8 cellular contexts compared by ENCODE assay signal in genomic region chr2:165239230-165239629, GRCh38. TPM values are rescaled to one million over a fixed set of nuclear protein-coding genes. Genes with fewer than 3 reads are reported as not detected.
DNase-seq lines count a peak whose midpoint lies in the region; ATAC-seq and TF ChIP-seq lines count a peak whose summit lies in the region.

SCN2A (plus strand) TSS chr2:165239414; CDS start chr2:165295824, 56,410 bp downstream.

- H3K79me2 ChIP-seq in mammary epithelial cell (ENCODE audit: insufficient read depth, low read length): no peaks in the 10 kb centered on the region

- CTCF ChIA-PET in mammary epithelial cell (lab: Charles Lee; ENCODE audit: low non-redundant PET): interaction anchor here (0.6 kb wide), 1 partner anchor 635 kb away, joined by 3 read pairs; no protein-coding TSS in a partner anchor
- CTCF ChIA-PET in activated CD8-positive, alpha-beta memory T cell treated with anti-CD3 and anti-CD28 coated beads, Interleukin-2, amount 10 ng/mL, durations not matched to agents 7 days and 5 days (lab: Charles Lee): interaction anchor here (1.6 kb wide), 1 partner anchor 56 kb away, joined by 4 read pairs; no protein-coding TSS in a partner anchor

- H3K4me3 ChIP-seq in mammary epithelial cell (replicated peaks in 1 of 3; ENCODE audit: insufficient read depth in 1 of 3, low read depth in 2 of 3, low read length in 3 of 3): no peak within 1 kb of the TSS

- H3K27ac Mint-ChIP-seq in activated CD8-positive, alpha-beta memory T cell treated with anti-CD3 and anti-CD28 coated beads, Interleukin-2, amount 10 ng/mL, durations not matched to agents 7 days and 5 days: no peak within 1 kb of the TSS

- no peaks in the 10 kb centered on the region for H3K27me3 ChIP-seq in mammary epithelial cell (ENCODE audit: insufficient read depth, low read length)

- H3K27me3 Mint-ChIP-seq in activated CD8-positive, alpha-beta memory T cell treated with anti-CD3 and anti-CD28 coated beads, Interleukin-2, amount 10 ng/mL, durations not matched to agents 7 days and 5 days: no peaks in the 10 kb centered on the region

- H3K4me1 ChIP-seq in mammary epithelial cell (ENCODE audit: insufficient read depth, low read length): no peaks in the 10 kb centered on the region

- no TSS peak for BruUV-seq in mammary epithelial cell (replicated peaks; lab: Mats Ljungman, UMichigan)

- TF ChIP-seq CTCF in mammary epithelial cell (conservative IDR thresholded peaks at IDR 0.05 in 1 of 2, IDR thresholded peaks at IDR 0.05 in 1 of 2; ENCODE audit: extremely low read depth in 1 of 2, insufficient read depth in 1 of 2, low read depth in 1 of 2, low read length in 2 of 2): peak; percentile 74 to 75

- no peak within 1 kb of the TSS for H3K4me3 Mint-ChIP-seq in activated CD8-positive, alpha-beta memory T cell treated with anti-CD3 and anti-CD28 coated beads, Interleukin-2, amount 10 ng/mL, durations not matched to agents 7 days and 5 days

- intact Hi-C loops in mammary epithelial cell (cut with micrococcal nuclease): loop anchor here (1.0 kb wide), 3 partner anchors 54 to 247 kb away; no protein-coding TSS in a partner anchor

- no peak within 1 kb of the TSS for H3K9ac ChIP-seq in mammary epithelial cell (ENCODE audit: insufficient read depth, low read length)

- H3K4me2 ChIP-seq in mammary epithelial cell (ENCODE audit: insufficient read depth, low read depth, low read length): no peak within 1 kb of the TSS

- dilution Hi-C loops in mammary epithelial cell (cut with HindIII; ENCODE audit: low sequenced_read_pairs): no loop called here

- no peaks in the 10 kb centered on the region for H3K9me3 ChIP-seq in mammary epithelial cell (replicated peaks; ENCODE audit: insufficient read depth, low read length)

- H3K36me3 Mint-ChIP-seq in activated CD8-positive, alpha-beta memory T cell treated with anti-CD3 and anti-CD28 coated beads, Interleukin-2, amount 10 ng/mL, durations not matched to agents 7 days and 5 days: no peaks in the 10 kb centered on the region

- no peaks in the 10 kb centered on the region for H3K9me3 Mint-ChIP-seq in activated CD8-positive, alpha-beta memory T cell treated with anti-CD3 and anti-CD28 coated beads, Interleukin-2, amount 10 ng/mL, durations not matched to agents 7 days and 5 days (ENCODE audit: low read depth)

- ATAC-seq in HG02884 (IDR thresholded peaks at IDR 0.05; ENCODE audit: unreplicated experiment): peak; percentile 68
- ATAC-seq in activated CD8-positive, alpha-beta memory T cell treated with anti-CD3 and anti-CD28 coated beads, Interleukin-2, amount 10 ng/mL, durations not matched to agents 7 days and 5 days: no peak

- no peak within 1 kb of the TSS for H3K27ac ChIP-seq in mammary epithelial cell (ENCODE audit: insufficient read depth, low read depth, low read length)

- H3K4me1 Mint-ChIP-seq in activated CD8-positive, alpha-beta memory T cell treated with anti-CD3 and anti-CD28 coated beads, Interleukin-2, amount 10 ng/mL, durations not matched to agents 7 days and 5 days: no peaks in the 10 kb centered on the region

- no peak within 1 kb of the TSS for H2AFZ ChIP-seq in mammary epithelial cell (ENCODE audit: low read depth, low read length)

- in situ Hi-C loops in mammary epithelial cell (cut with MboI; ENCODE audit: low sequenced_read_pairs in 2 of 2): no loop called here

- H4K20me1 ChIP-seq in mammary epithelial cell (ENCODE audit: insufficient read depth, low read length): no peaks in the 10 kb centered on the region

- DNase-seq in NOMO-1 treated with DMSO at 0.1 percent for 48 hours (lab: John Stamatoyannopoulos, UW; ENCODE audit: unreplicated experiment): peak; percentile 20
- no peak for DNase-seq in NOMO-1 treated with dmso at 0.1 percent for 144 hours (lab: John Stamatoyannopoulos, UW; ENCODE audit: unreplicated experiment)
- peak; percentile 51 for DNase-seq in NCI-H2171 (lab: John Stamatoyannopoulos, UW)
- DNase-seq in mammary epithelial cell: peak; percentile 35
- peak; percentile 64 for DNase-seq in left kidney (ENCODE audit: low read depth, low spot score)
- no peak for DNase-seq in activated naive CD4-positive, alpha-beta T cell treated with Interleukin-2 at 50 U/mL for 16 hours
- no peak for DNase-seq in activated CD8-positive, alpha-beta memory T cell treated with anti-CD3 and anti-CD28 coated beads, Interleukin-2, amount 10 ng/mL, durations not matched to agents 7 days and 5 days

- 12% methylated on average over 3 of the region's 3 CpGs for WGBS in mammary epithelial cell (ENCODE audit: low coverage, missing lambda C conversion rate)

- no peaks in the 10 kb centered on the region for H3K36me3 ChIP-seq in mammary epithelial cell (ENCODE audit: insufficient read depth, low read length)

RNA-seq across cellular contexts. Expression of gene SCN2A, which starts in this region (rescaled TPM):
- total RNA-seq in mammary epithelial cell: 1 to 10 TPM; 2.8 to 7.0 TPM
- polyA plus RNA-seq in mammary epithelial cell: 1.7 TPM
- 5.5 TPM for polyA minus RNA-seq in mammary epithelial cell
- under 1 TPM in 1 of 2 experiments, not detected in 1; 0.21 TPM for total RNA-seq in activated CD8-positive, alpha-beta memory T cell treated with anti-CD3 and anti-CD28 coated beads, Interleukin-2, amount 10 ng/mL, durations not matched to agents 7 days and 5 days

Comparison
In these comparisons a context has a peak if more than half of its experiments do, and no peak if none do; other contexts are left out.
1. DNase-seq: peak in NOMO-1 treated with DMSO at 0.1 percent for 48 hours (single experiment), NCI-H2171 (single experiment), mammary epithelial cell (single experiment) and left kidney (single experiment); none in NOMO-1 treated with dmso at 0.1 percent for 144 hours (single experiment), activated naive CD4-positive, alpha-beta T cell treated with Interleukin-2 at 50 U/mL for 16 hours (single experiment) and activated CD8-positive, alpha-beta memory T cell treated with anti-CD3 and anti-CD28 coated beads, Interleukin-2, amount 10 ng/mL, durations not matched to agents 7 days and 5 days (single experiment).